Comparison of ENCODE assay signal across 8 cellular contexts in the genomic region with DNA sequence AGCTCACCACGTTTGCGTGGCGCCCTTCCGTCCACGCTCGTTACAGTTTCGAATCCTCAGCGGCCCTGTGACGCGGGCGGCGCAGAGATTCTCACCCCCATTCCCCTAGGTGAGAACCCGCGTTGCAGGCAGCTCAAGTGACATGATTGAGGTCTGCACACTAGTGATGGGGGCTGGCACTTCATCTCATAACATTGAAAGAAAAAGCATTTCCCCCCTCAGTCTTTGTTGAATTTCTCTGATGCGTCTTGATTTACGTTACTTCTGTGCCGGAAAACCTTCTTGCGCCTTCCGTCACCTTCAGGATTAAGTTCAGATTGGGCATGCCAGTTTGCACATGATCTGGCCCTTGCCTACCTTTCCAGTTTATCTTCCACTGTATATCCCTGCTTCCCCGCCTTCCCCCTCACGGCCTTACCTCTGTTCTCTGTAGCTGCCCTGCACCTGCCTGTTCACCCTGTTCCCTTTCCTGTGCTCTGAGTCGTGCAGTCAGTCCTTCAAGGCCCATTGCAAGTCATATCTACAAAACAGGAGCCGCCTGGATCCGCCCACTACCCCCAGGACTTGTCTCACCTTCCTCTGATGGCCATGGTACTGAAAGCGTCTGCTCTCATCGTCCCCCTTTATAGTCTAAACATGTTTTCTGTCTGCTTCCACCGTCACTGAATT. TPM values are rescaled to one million over a fixed set of nuclear protein-coding genes. Genes with fewer than 3 reads are reported as not detected.
DNase-seq lines count a peak whose midpoint lies in the region; ATAC-seq, FAIRE-seq and TF ChIP-seq lines count a peak whose summit lies in the region.

No MANE protein-coding gene starts in this region.

- 7% methylated on average over 14 of the region's 27 CpGs; no CpG with 5 or more reads in 1 of the 2 experiments for WGBS in IMR-90 (ENCODE audit: extremely low coverage in 2 of 2, insufficient read length in 1 of 2), 2 experiments
- under 1% methylated on average over 26 of the region's 27 CpGs for WGBS in K562 (ENCODE audit: insufficient coverage, low coverage, missing lambda C conversion rate)

- H3K9ac ChIP-seq in IMR-90 (ENCODE audit: low read depth, low read length) (peak overlapping the region; percentile 63), K562 (ENCODE audit: insufficient read depth in 1 of 2, low read depth in 2 of 2, low read length in 2 of 2) (peak overlapping the region; percentile 85 to 99)

- peaks cover 55% of the 10 kb centered on the region for H3K79me2 ChIP-seq in K562 (ENCODE audit: control insufficient read depth, insufficient read depth, low read length)

- POLR2A ChIA-PET in IMR-90 (lab: Charles Lee; ENCODE audit: unreplicated experiment) = interaction anchor here (0.6 kb wide), 1 partner anchor 213 kb away, joined by 6 read pairs; no protein-coding TSS in a partner anchor
- POLR2A ChIA-PET in K562 (lab: Yijun Ruan, JAX) = interaction anchor here (0.6 to 3.2 kb wide), 14 partner anchors 9 to 927 kb away, joined by 3 to 19 read pairs (median 3); a partner anchor contains a TSS

- H4K5ac ChIP-seq in IMR-90 (ENCODE audit: low read depth, low read length) = peak overlapping the region; percentile 3; the same call in 1 of the 2 replicates

- peak overlapping the region; percentile 20; the same call in 1 of the 2 replicates for H2BK120ac ChIP-seq in IMR-90 (ENCODE audit: low read depth, low read length)

- dilution Hi-C loops in IMR-90 (cut with HindIII; ENCODE audit: low sequenced_read_pairs, unreplicated experiment) = no loop called here

- H3K18ac ChIP-seq in IMR-90 (ENCODE audit: low read depth, low read length) = peak overlapping the region; percentile 25; the same call in 1 of the 2 replicates

- intact Hi-C loops in IMR-90 (cut with micrococcal nuclease) = no loop called here
- intact Hi-C loops in K562 (cut with micrococcal nuclease) = no loop called here

- peak; percentile 94 for FAIRE-seq in K562 (lab: Jason Lieb, UNC)

- DNase-seq in NCI-H2227 (lab: John Stamatoyannopoulos, UW; ENCODE audit: unreplicated experiment) = peak; percentile 59
- DNase-seq in NCI-H2227 treated with DMSO at 0.1 percent for 48 hours (lab: John Stamatoyannopoulos, UW) = no peak
- peak; percentile 50 for DNase-seq in IMR-90
- DNase-seq in T-helper 2 cell = peak in 4 of 5 experiments; percentile 34 to 75 (median 58)
- DNase-seq in K562 (ENCODE audit: extremely low read depth in 1 of 4, low spot score in 3 of 4) = peak; percentile 42 to 83 (median 58)
- peak; percentile 37 to 45 for DNase-seq in stimulated activated CD4-positive, alpha-beta T cell treated with anti-CD3 and anti-CD28 coated beads, Interleukin-4, amount 100 ng/mL, for 48 hours (ENCODE audit: low read depth in 2 of 2)

- H3K9me1 ChIP-seq in IMR-90 (ENCODE audit: insufficient read depth, low read length) = peaks cover 20% of the 10 kb centered on the region
- peaks cover 4% of the 10 kb centered on the region for H3K9me1 ChIP-seq in K562 (ENCODE audit: control insufficient read depth, insufficient read depth, low read length)

- H2AK9ac ChIP-seq in IMR-90 (replicated peaks; ENCODE audit: low read depth, low read length, poor library complexity) = peak overlapping the region; percentile 98

- H3K27ac ChIP-seq in IMR-90 (ENCODE audit: insufficient read depth, low read length) (peak overlapping the region; percentile 70), K562 (ENCODE audit: extremely low read depth, low read depth, low read length) (peak overlapping the region; percentile 97), layer of hippocampus (ENCODE audit: low read depth, low read length) (peak overlapping the region; percentile 98)

- H3K23ac ChIP-seq in IMR-90 (ENCODE audit: low read depth, low read length) = peak overlapping the region; percentile 55

- H2AFZ ChIP-seq in IMR-90 (replicated peaks; ENCODE audit: low read length, poor library complexity) = peak overlapping the region; percentile 93
- peak overlapping the region; percentile 57 for H2AFZ ChIP-seq in K562 (ENCODE audit: low read depth, low read length)

- BruUV-seq in IMR-90 (replicated peaks; lab: Mats Ljungman, UMichigan) (no TSS peak), K562 (replicated peaks; lab: Mats Ljungman, UMichigan) (no TSS peak)

- in situ Hi-C loops in IMR-90 (cut with MboI; ENCODE audit: low sequenced_read_pairs) (no loop called here), K562 (cut with MboI) (no loop called here)

- H3K4me1 ChIP-seq in IMR-90 (ENCODE audit: control insufficient read depth, insufficient read depth, low read length) (peaks cover 21% of the 10 kb centered on the region), K562 (replicated peaks in 1 of 2; ENCODE audit: control insufficient read depth in 2 of 2, insufficient read depth in 2 of 2, low read length in 2 of 2) (peaks cover 23 to 31% of the 10 kb centered on the region in 2 experiments)

- TF ChIP-seq POLR2A in IMR-90 (IDR thresholded peaks at IDR 0.05; ENCODE audit: low read depth, low read length) = peak; percentile 83
- TF ChIP-seq POLR2A in K562 (conservative IDR thresholded peaks at IDR 0.05) = peak; percentile 69

- H2BK20ac ChIP-seq in IMR-90 (ENCODE audit: low read depth, low read length) = 0 out of 2 replicates have a peak overlapping the region, but pooled peaks have one; percentile 26

- CTCF ChIA-PET in IMR-90 (lab: Yijun Ruan, JAX) (interaction anchor here (0.7 kb wide), 1 partner anchor 23 kb away, joined by 3 read pairs; no protein-coding TSS in a partner anchor), K562 (lab: Yijun Ruan, JAX; ENCODE audit: low intra/inter-chr PET ratio) (no interaction called here)

- no peak for TF ChIP-seq EP300 in K562 (IDR thresholded peaks at IDR 0.05; ENCODE audit: low read length)

- peak overlapping the region; percentile 69 for H2BK5ac ChIP-seq in IMR-90 (ENCODE audit: low read depth, low read length, poor library complexity, severe bottlenecking)

- peak overlapping the region; percentile 48 for H4K91ac ChIP-seq in IMR-90 (ENCODE audit: insufficient read depth, low read depth, low read length)

- H3K4me3 ChIP-seq in IMR-90 (ENCODE audit: insufficient read depth, low read depth, low read length) (peak overlapping the region; percentile 67), K562 (peak overlapping the region; percentile 72)

- H2AK5ac ChIP-seq in IMR-90 (ENCODE audit: low read depth, low read length) = peak overlapping the region; percentile 41

- H2BK15ac ChIP-seq in IMR-90 (ENCODE audit: low read depth, low read length) = peak overlapping the region; percentile 25; the same call in 1 of the 3 replicates

- H3K4me2 ChIP-seq in IMR-90 (ENCODE audit: low read depth, low read length) (peak overlapping the region; percentile 90), K562 (ENCODE audit: insufficient read depth, low read length) (peak overlapping the region; percentile 95)

- H3K56ac ChIP-seq in IMR-90 (ENCODE audit: extremely low read depth, insufficient read depth, low read length) = peak overlapping the region; percentile 25

- ATAC-seq in IMR-90 (ENCODE audit: low read depth) (no peak), K562 (peak; percentile 69), HG02642 (IDR thresholded peaks at IDR 0.05; ENCODE audit: poor library complexity, unreplicated experiment) (no peak)

- H3K4ac ChIP-seq in IMR-90 (ENCODE audit: low read depth, low read length) = peak overlapping the region; percentile 42

- peak overlapping the region; percentile 80 for H3K14ac ChIP-seq in IMR-90 (replicated peaks; ENCODE audit: low read depth, low read length)

- peak overlapping the region; percentile 17 to 79 for H4K8ac ChIP-seq in IMR-90 (ENCODE audit: low read depth in 2 of 2, low read length in 2 of 2)

- no peaks in the 10 kb centered on the region for H3K27me3 ChIP-seq in IMR-90 (ENCODE audit: control insufficient read depth, insufficient read depth, low read length)
- H3K27me3 ChIP-seq in K562 (ENCODE audit: control insufficient read depth in 2 of 2, insufficient read depth in 2 of 2, low read length in 2 of 2) = no peaks in the 10 kb centered on the region
- no peaks in the 10 kb centered on the region for H3K27me3 ChIP-seq in layer of hippocampus (ENCODE audit: control insufficient read depth, insufficient read depth, low read length)

- TF ChIP-seq CTCF in IMR-90 (conservative IDR thresholded peaks at IDR 0.05; ENCODE audit: low read depth, low read length) (no peak), K562 (IDR thresholded peaks at IDR 0.05 in 2 of 3, conservative IDR thresholded peaks at IDR 0.05 in 1 of 3; ENCODE audit: insufficient read depth in 2 of 3, low read depth in 1 of 3, low read length in 3 of 3) (no peak; a peak in 1 of 6 replicates)

- H3K79me1 ChIP-seq in IMR-90 (ENCODE audit: low read depth in 1 of 2, low read length in 2 of 2) = peaks cover 9 to 52% of the 10 kb centered on the region in 2 experiments

- TF ChIP-seq RAD21 in IMR-90 (IDR thresholded peaks at IDR 0.05; ENCODE audit: low read length) (no peak), K562 (CRISPR knock-in tag; conservative IDR thresholded peaks at IDR 0.05 in 1 of 2, IDR thresholded peaks at IDR 0.05 in 1 of 2) (no peak)

- peaks cover 28% of the 10 kb centered on the region for H4K20me1 ChIP-seq in IMR-90 (ENCODE audit: insufficient read depth, low read length)
- H4K20me1 ChIP-seq in K562 (replicated peaks; ENCODE audit: control insufficient read depth, insufficient read depth, low read length) = peaks cover 11% of the 10 kb centered on the region

- H3K9me3 ChIP-seq in IMR-90 (ENCODE audit: control insufficient read depth, insufficient read depth, low read length) (no peaks in the 10 kb centered on the region), K562 (replicated peaks; ENCODE audit: control insufficient read depth, insufficient read depth, low read depth, low read length) (no peaks in the 10 kb centered on the region)

- peaks cover 4% of the 10 kb centered on the region; the same call in 1 of the 2 replicates for H3K36me3 ChIP-seq in IMR-90 (ENCODE audit: control insufficient read depth, insufficient read depth, low read length)
- peaks cover 48% of the 10 kb centered on the region for H3K36me3 ChIP-seq in K562 (ENCODE audit: control insufficient read depth, insufficient read depth, low read length)

RNA-seq across cellular contexts. Expression of a gene that starts 1.1 kb away (rescaled TPM):
- 41.0 and 45.5 TPM in 2 replicates for total RNA-seq in IMR-90 (2012; rRNA removed)
- 40.4 and 43.2 TPM in 2 replicates for polyA plus RNA-seq in IMR-90 (2012; rRNA removed)
- polyA plus RNA-seq in IMR-90 (2012; cell fraction: cytosol; rRNA removed) = 11.2 and 42.3 TPM in 2 replicates
- 23.0 and 58.3 TPM in 2 replicates for polyA plus RNA-seq in IMR-90 (2012; cell fraction: nucleus; rRNA removed; ENCODE audit: low replicate concordance)
- 238 and 252 TPM in 2 replicates for total RNA-seq in K562 (2011; cell fraction: chromatin; rRNA removed; ENCODE audit: low replicate concordance)
- 123 and 132 TPM in 2 replicates for total RNA-seq in K562 (2011; cell fraction: nucleolus; rRNA removed)
- total RNA-seq in K562 (2011; cell fraction: nucleoplasm; rRNA removed) = 153 and 182 TPM in 2 replicates
- total RNA-seq in K562 (2014; rRNA removed) = 87.7 and 103 TPM in 2 replicates
- total RNA-seq in K562 (2014; rRNA removed; fragmentation: Illumina TruSeq; extraction: Trizol) = 93.9 and 99.0 TPM in 2 replicates
- 101 and 103 TPM in 2 replicates for total RNA-seq in K562 (2015; rRNA removed; fragmentation: Illumina TruSeq; extraction: Trizol)
- total RNA-seq in K562 (2021) = 106 and 113 TPM in 2 replicates
- polyA plus RNA-seq in K562 (2011; rRNA removed) = 44.0 and 44.4 TPM in 2 replicates
- 23.4 and 35.2 TPM in 2 replicates for polyA plus RNA-seq in K562 (2011; cell fraction: cytosol; rRNA removed)
- polyA plus RNA-seq in K562 (2011; cell fraction: nucleus; rRNA removed) = 165 and 227 TPM in 2 replicates
- 58.1 and 83.7 TPM in 2 replicates for polyA plus RNA-seq in K562 (2012)
- 152 and 164 TPM in 2 replicates for polyA plus RNA-seq in K562 (2014; fragmentation: Illumina TruSeq; extraction: Trizol)
- polyA plus RNA-seq in K562 (2014; fragmentation: Nextera tagmentation; extraction: Ambion mirVana) = 10 to 100 TPM; 71.5 to 72.2 TPM
- polyA plus RNA-seq in K562 (2014; rRNA removed) = 70.6 and 88.0 TPM in 2 replicates
- 90.7 and 96.2 TPM in 2 replicates for polyA minus RNA-seq in K562 (2011; rRNA and poly(A)+ RNA removed)
- polyA minus RNA-seq in K562 (2011; cell fraction: cytosol; rRNA and poly(A)+ RNA removed) = 36.2 and 42.9 TPM in 2 replicates
- polyA minus RNA-seq in K562 (2011; cell fraction: nucleus; rRNA and poly(A)+ RNA removed) = 78.6 and 121 TPM in 2 replicates

RNA-seq across cellular contexts. Expression of a gene that starts 40.9 kb away (rescaled TPM):
- total RNA-seq in IMR-90 (2012; rRNA removed) = under 0.01 TPM in 2 replicates
- polyA plus RNA-seq in IMR-90 (2012; rRNA removed) = 0.07 and 0.09 TPM in 2 replicates
- 0.02 TPM in 1 of 2 replicates, not detected in the other for polyA plus RNA-seq in IMR-90 (2012; cell fraction: cytosol; rRNA removed)
- 0.30 and 0.76 TPM in 2 replicates for polyA plus RNA-seq in IMR-90 (2012; cell fraction: nucleus; rRNA removed; ENCODE audit: low replicate concordance)
- 0.58 and 1.4 TPM in 2 replicates for total RNA-seq in K562 (2011; cell fraction: chromatin; rRNA removed; ENCODE audit: low replicate concordance)
- total RNA-seq in K562 (2011; cell fraction: nucleolus; rRNA removed) = 0.66 and 1.2 TPM in 2 replicates
- total RNA-seq in K562 (2011; cell fraction: nucleoplasm; rRNA removed) = 0.31 and 0.51 TPM in 2 replicates
- total RNA-seq in K562 (2014; rRNA removed) = 0.05 and 0.29 TPM in 2 replicates
- total RNA-seq in K562 (2014; rRNA removed; fragmentation: Illumina TruSeq; extraction: Trizol) = 0.03 TPM in 1 of 2 replicates, not detected in the other
- 0.08 and 0.14 TPM in 2 replicates for total RNA-seq in K562 (2015; rRNA removed; fragmentation: Illumina TruSeq; extraction: Trizol)
- total RNA-seq in K562 (2021) = 0.07 TPM in 1 of 2 replicates, not detected in the other
- 0.01 TPM in 1 of 2 replicates, not detected in the other for polyA plus RNA-seq in K562 (2011; rRNA removed)
- polyA plus RNA-seq in K562 (2011; cell fraction: cytosol; rRNA removed) = not detected in 2 replicates
- 0.10 and 0.13 TPM in 2 replicates for polyA plus RNA-seq in K562 (2011; cell fraction: nucleus; rRNA removed)
- polyA plus RNA-seq in K562 (2012) = 0.25 and 0.47 TPM in 2 replicates
- polyA plus RNA-seq in K562 (2014; fragmentation: Illumina TruSeq; extraction: Trizol) = 0.03 TPM in 1 of 2 replicates, not detected in the other
- polyA plus RNA-seq in K562 (2014; fragmentation: Nextera tagmentation; extraction: Ambion mirVana) = not detected
- polyA plus RNA-seq in K562 (2014; rRNA removed) = 0.05 and 0.12 TPM in 2 replicates
- 0.14 and 0.15 TPM in 2 replicates for polyA minus RNA-seq in K562 (2011; rRNA and poly(A)+ RNA removed)
- polyA minus RNA-seq in K562 (2011; cell fraction: cytosol; rRNA and poly(A)+ RNA removed) = not detected in 2 replicates
- 0.40 and 0.44 TPM in 2 replicates for polyA minus RNA-seq in K562 (2011; cell fraction: nucleus; rRNA and poly(A)+ RNA removed)
